ENCODE assay signal across 16 cellular contexts in genomic region chr16:4988647-4989046, GRCh38. TPM values are rescaled to one million over a fixed set of nuclear protein-coding genes. Genes with fewer than 3 reads are reported as not detected.
A peak's percentile ranks its signal among the peaks of the same experiment; 100 is the strongest.
DNase-seq lines count a peak whose midpoint lies in the region; TF ChIP-seq lines count a peak whose summit lies in the region.
"Had no signal": no experiment of that assay in that cellular context is flagged by ENCODE, and none has a peak within 500 bp of the region (broad histone marks: within the 10 kb centered on the region; RNA-seq: fewer than 3 reads in every experiment).

No MANE protein-coding gene starts in this region.

- H3K27me3 ChIP-seq in dorsolateral prefrontal cortex (peaks cover 0 to 20% (median 0%) of the 10 kb centered on the region in 45 donors), esophagus squamous epithelium (peaks cover 0 to 67% (median 11%) of the 10 kb centered on the region in 4 donors)
- peaks cover 6% of the 10 kb centered on the region for H3K27me3 ChIP-seq in effector memory CD4-positive, alpha-beta T cell (replicated peaks; ENCODE audit: control insufficient read depth, insufficient read depth, low read length, poor library complexity, severe bottlenecking)

- H3K4me1 ChIP-seq in esophagus squamous epithelium = peaks cover 0 to 11% (median 6%) of the 10 kb centered on the region in 3 donors
- H3K4me1 ChIP-seq in effector memory CD4-positive, alpha-beta T cell (ENCODE audit: control insufficient read depth, insufficient read depth, low read length, poor library complexity, severe bottlenecking) = peaks cover 5% of the 10 kb centered on the region
- H3K4me1 ChIP-seq: BLaER1 treated with 17β-estradiol and CSF1 and Interleukin-3, amounts not matched to agents 10 nM and 100 nM had no signal

- no peak overlapping the region for H3K4me3 ChIP-seq in dorsolateral prefrontal cortex
- no peak overlapping the region for H3K4me3 ChIP-seq in esophagus squamous epithelium
- no peak overlapping the region for H3K4me3 ChIP-seq in effector memory CD4-positive, alpha-beta T cell (ENCODE audit: insufficient read depth, low read depth, low read length, poor library complexity, severe bottlenecking)
- H3K4me3 ChIP-seq: BLaER1 treated with 17β-estradiol and CSF1 and Interleukin-3, amounts not matched to agents 10 nM and 100 nM had no signal

- peaks cover 7% of the 10 kb centered on the region for H3K9me3 Mint-ChIP-seq in nephron progenitor cell

- peaks cover 64% of the 10 kb centered on the region for H3K27me3 Mint-ChIP-seq in nephron progenitor cell (ENCODE audit: low read depth, poor library complexity)

- TF ChIP-seq POLR2A in esophagus squamous epithelium (IDR thresholded peaks at IDR 0.05) = no peak

- peak overlapping the region in 39 of 59 donors; percentile 7 to 84 (median 69) for H3K27ac ChIP-seq in dorsolateral prefrontal cortex
- H3K27ac ChIP-seq in esophagus squamous epithelium = no peak overlapping the region
- no peak overlapping the region for H3K27ac ChIP-seq in effector memory CD4-positive, alpha-beta T cell (ENCODE audit: insufficient read depth, low read length, poor library complexity, severe bottlenecking)
- H3K27ac ChIP-seq: BLaER1 treated with 17β-estradiol and CSF1 and Interleukin-3, amounts not matched to agents 10 nM and 100 nM; KMS-11 had no signal

- H3K9me3 ChIP-seq in esophagus squamous epithelium = no peaks in the 10 kb centered on the region
- H3K9me3 ChIP-seq in effector memory CD4-positive, alpha-beta T cell (ENCODE audit: control insufficient read depth, low read length) = no peaks in the 10 kb centered on the region
- H3K9me3 ChIP-seq: BLaER1 treated with 17β-estradiol and CSF1 and Interleukin-3, amounts not matched to agents 10 nM and 100 nM had no signal

- H3K4me1 Mint-ChIP-seq in nephron progenitor cell = no peaks in the 10 kb centered on the region
- H3K4me1 Mint-ChIP-seq: IgD-negative memory B cell had no signal

- 80 to 88% methylated on average over 5 of the region's 5 CpGs for WGBS in esophagus squamous epithelium, 2 donors

- DNase-seq in D341Med (ENCODE audit: low spot score) (peak; percentile 25), dorsolateral prefrontal cortex (no peak), nephron progenitor cell (no peak), NCI-H1930 (lab: John Stamatoyannopoulos, UW) (no peak), esophagus squamous epithelium (lab: John Stamatoyannopoulos, UW) (no peak)
- DNase-seq in stimulated activated CD4-positive, alpha-beta T cell treated with anti-CD3 and anti-CD28 coated beads, Interleukin-2, amount 100 ng/mL, for 24 hours = no peak
- no peak for DNase-seq in effector memory CD4-positive, alpha-beta T cell
- DNase-seq: ACHN; CD4-positive, CD25-positive, alpha-beta regulatory T cell; DMS153; DND-41; GDM1 had no signal

- intact Hi-C loops in dorsolateral prefrontal cortex (cut with DNase I) (no loop called here), esophagus squamous epithelium (cut with DNase I) (no loop called here)

- H3K4me3 Mint-ChIP-seq in nephron progenitor cell = peak overlapping the region; percentile 58
- H3K4me3 Mint-ChIP-seq: CD4-positive, CD25-positive, alpha-beta regulatory T cell had no signal

- no peaks in the 10 kb centered on the region for H3K36me3 ChIP-seq in esophagus squamous epithelium
- H3K36me3 ChIP-seq in effector memory CD4-positive, alpha-beta T cell (ENCODE audit: control insufficient read depth, insufficient read depth, low read length) = no peaks in the 10 kb centered on the region
- H3K36me3 ChIP-seq: BLaER1 treated with 17β-estradiol and CSF1 and Interleukin-3, amounts not matched to agents 10 nM and 100 nM had no signal

- H3K36me3 Mint-ChIP-seq in nephron progenitor cell (ENCODE audit: low read depth) = no peaks in the 10 kb centered on the region
- H3K36me3 Mint-ChIP-seq: CD4-positive, CD25-positive, alpha-beta regulatory T cell had no signal

- no peak overlapping the region for H3K27ac Mint-ChIP-seq in nephron progenitor cell
- H3K27ac Mint-ChIP-seq: CD4-positive, CD25-positive, alpha-beta regulatory T cell; IgD-negative memory B cell had no signal

- TF ChIP-seq CTCF in dorsolateral prefrontal cortex (IDR thresholded peaks at IDR 0.05 in 54 of 56, conservative IDR thresholded peaks at IDR 0.05 in 2 of 56; ENCODE audit: low read depth in 1 of 56, partially characterized antibody in 56 of 56) (no peak), nephron progenitor cell (IDR thresholded peaks at IDR 0.05) (no peak), esophagus squamous epithelium (IDR thresholded peaks at IDR 0.05) (no peak)

RNA-seq across cellular contexts. Expression of gene SEC14L5, which starts 30.5 kb away (rescaled TPM):
- 100 to 1,000 TPM in 6 of 120 experiments, 10 to 100 TPM in 114; 34.5 to 145 (median 61.7) TPM for total RNA-seq in dorsolateral prefrontal cortex
- total RNA-seq in esophagus squamous epithelium = 1 to 10 TPM in 1 of 4 donors, under 1 TPM in 3; 0.22 to 5.6 (median 0.49) TPM
- total RNA-seq: A172 had no signal

RNA-seq across cellular contexts. Expression of gene NAGPA, which starts 45.1 kb away (rescaled TPM):
- total RNA-seq in dorsolateral prefrontal cortex = 10 to 100 TPM; 29.1 to 81.0 (median 49.0) TPM
- 10 to 100 TPM; 19.6 to 34.7 (median 26.0) TPM for total RNA-seq in esophagus squamous epithelium

RNA-seq across cellular contexts. Expression of gene PPL, which starts 51.7 kb away (rescaled TPM):
- total RNA-seq in dorsolateral prefrontal cortex (10 to 100 TPM in 115 of 120 experiments, 1 to 10 TPM in 5; 6.5 to 31.8 (median 19.5) TPM), esophagus squamous epithelium (1,000 to 10,000 TPM in 2 of 4 donors, 100 to 1,000 TPM in 2; 504 to 1,677 (median 860) TPM)
- total RNA-seq: CD4-positive, CD25-positive, alpha-beta regulatory T cell had no signal

Comparison
In these comparisons a context has a peak if more than half of its experiments do, and no peak if none do; other contexts are left out.
1. H3K27ac ChIP-seq: peak in dorsolateral prefrontal cortex (39 of 59); none in esophagus squamous epithelium (0 of 4) and effector memory CD4-positive, alpha-beta T cell (single experiment).
2. RNA of gene SEC14L5, which starts 30.5 kb away (total RNA-seq): 34.5 to 145 TPM in dorsolateral prefrontal cortex; 0.22 to 5.6 TPM in esophagus squamous epithelium; every median in the first group is over 4 times any median in the second.
3. RNA of gene PPL, which starts 51.7 kb away (total RNA-seq): 504 to 1,677 TPM in esophagus squamous epithelium; 6.5 to 31.8 TPM in dorsolateral prefrontal cortex; every median in the first group is over 10 times any median in the second.